In genomic region chr12:96516472-96517417, GRCh38 we compare ENCODE assay signal across 8 cellular contexts. TPM values are rescaled to one million over a fixed set of nuclear protein-coding genes. Genes with fewer than 3 reads are reported as not detected.
DNase-seq lines count a peak whose midpoint lies in the region; ATAC-seq and TF ChIP-seq lines count a peak whose summit lies in the region.

No MANE protein-coding gene starts in this region.

- intact Hi-C loops in head of caudate nucleus (cut with DNase I) (loop anchor here (5.0 to 10.0 kb wide), 2 partner anchors 312 to 454 kb away; no protein-coding TSS in a partner anchor), psoas muscle (cut with DNase I) (loop anchor here (2.0 to 10.0 kb wide), 4 partner anchors 112 to 599 kb away; partner anchors contain the start of gene CDK17 (in 1 of the 2))

- no peak overlapping the region for H3K4me3 Mint-ChIP-seq in GM23338

- H3K9me2 ChIP-seq in GM23338 (ENCODE audit: insufficient read depth) = no peaks in the 10 kb centered on the region

- H3K4me3 ChIP-seq in GM23338 (no peak overlapping the region), LNCaP clone FGC (ENCODE audit: low read depth, low read length) (no peak overlapping the region), psoas muscle (no peak overlapping the region)

- WGBS in psoas muscle, 3 donors = 37 to 40% (median 40%) methylated on average over 8 of the region's 8 CpGs

- H3K4me1 ChIP-seq in GM23338 (ENCODE audit: insufficient read depth) (peaks cover 12% of the 10 kb centered on the region), psoas muscle (no peaks in the 10 kb centered on the region)

- no peak overlapping the region for H3K27ac Mint-ChIP-seq in GM23338
- peak overlapping the region; percentile 68 to 81 for H3K27ac Mint-ChIP-seq in activated naive CD4-positive, alpha-beta T cell treated with anti-CD3 and anti-CD28 coated beads, Interleukin-2, amount 50 U/mL, for 72 hours

- peaks cover 17% of the 10 kb centered on the region for H3K4me1 Mint-ChIP-seq in GM23338

- H2AFZ ChIP-seq in GM23338 = no peak overlapping the region

- H3K36me3 Mint-ChIP-seq in GM23338 (ENCODE audit: low read depth) = no peaks in the 10 kb centered on the region
- no peaks in the 10 kb centered on the region for H3K36me3 Mint-ChIP-seq in activated naive CD4-positive, alpha-beta T cell treated with anti-CD3 and anti-CD28 coated beads, Interleukin-2, amount 50 U/mL, for 72 hours

- no peaks in the 10 kb centered on the region for H3F3A ChIP-seq in GM23338 (replicated peaks; ENCODE audit: low read depth)

- DNase-seq in GM03348 (ENCODE audit: low spot score) (peak; percentile 69), GM23338 (ENCODE audit: low spot score) (peak; percentile 86), LNCaP clone FGC (ENCODE audit: low read depth) (peak; percentile 62), head of caudate nucleus (peak; percentile 12 to 91 (median 81)), psoas muscle (peak; percentile 65 to 75), cerebellar nuclear complex (lab: John Stamatoyannopoulos, UW) (no peak)
- peak; percentile 70 to 79 for DNase-seq in activated naive CD4-positive, alpha-beta T cell treated with anti-CD3 and anti-CD28 coated beads, Interleukin-2, amount 50 U/mL, for 72 hours (ENCODE audit: low spot score in 2 of 2)

- no peaks in the 10 kb centered on the region for H3K9me3 Mint-ChIP-seq in GM23338
- no peaks in the 10 kb centered on the region for H3K9me3 Mint-ChIP-seq in activated naive CD4-positive, alpha-beta T cell treated with anti-CD3 and anti-CD28 coated beads, Interleukin-2, amount 50 U/mL, for 72 hours

- ATAC-seq in GM23338 (peak; percentile 55), SK-N-SH treated with all-trans-retinoic acid at 6 μM for 48 hours (peak; percentile 87), psoas muscle (peak in 1 of 4 donors; percentile 66)
- ATAC-seq in activated naive CD4-positive, alpha-beta T cell treated with anti-CD3 and anti-CD28 coated beads, Interleukin-2, amount 50 U/mL, for 72 hours = peak; percentile 87 to 88

- H3K36me3 ChIP-seq in GM23338 (ENCODE audit: insufficient read depth) (no peaks in the 10 kb centered on the region), psoas muscle (ENCODE audit: insufficient read depth in 1 of 2, low read depth in 1 of 2) (no peaks in the 10 kb centered on the region)

- H3K27ac ChIP-seq in GM23338 (ENCODE audit: low read depth) (no peak overlapping the region), psoas muscle (no peak overlapping the region)

- no peak overlapping the region for H3K4me2 ChIP-seq in GM23338

- H3K27me3 ChIP-seq in GM23338 (ENCODE audit: insufficient read depth) = no peaks in the 10 kb centered on the region
- H3K27me3 ChIP-seq in psoas muscle (ENCODE audit: insufficient read depth in 3 of 3, low read length in 2 of 3) = no peaks in the 10 kb centered on the region

- peaks cover 1% of the 10 kb centered on the region for H3K27me3 Mint-ChIP-seq in GM23338 (ENCODE audit: insufficient read depth, low read depth, poor library complexity)

- H4K20me1 ChIP-seq in GM23338 (replicated peaks; ENCODE audit: insufficient read depth) = no peaks in the 10 kb centered on the region

- TF ChIP-seq CTCF in GM23338 (conservative IDR thresholded peaks at IDR 0.05; ENCODE audit: low read depth in 2 of 2) (peak; percentile 76 to 82), LNCaP clone FGC (IDR thresholded peaks at IDR 0.05; ENCODE audit: control insufficient read depth, extremely low read depth, insufficient read depth) (peak; percentile 81), psoas muscle (IDR thresholded peaks at IDR 0.05) (peak; percentile 54)

- no peaks in the 10 kb centered on the region for H3K9me3 ChIP-seq in psoas muscle

- no peaks in the 10 kb centered on the region for H3K79me2 ChIP-seq in GM23338 (replicated peaks; ENCODE audit: insufficient read depth)

TF ChIP-seq in GM23338, 12 proteins besides CTCF, POLR2A, EP300 and RAD21 (continues in another document):
- TF ChIP-seq STAT1 (IDR thresholded peaks at IDR 0.05; ENCODE audit: unreplicated experiment) = no peak
- TF ChIP-seq POLR2AphosphoS5 (IDR thresholded peaks at IDR 0.05; ENCODE audit: low read depth) = no peak

TF ChIP-seq in SK-N-SH treated with all-trans-retinoic acid at 6 μM for 48 hours, 23 proteins besides CTCF, POLR2A, EP300 and RAD21:
- TF ChIP-seq PPARA (CRISPR knock-in tag; IDR thresholded peaks at IDR 0.05; ENCODE audit: borderline replicate concordance) (no peak), CSRNP3 (CRISPR knock-in tag; IDR thresholded peaks at IDR 0.05) (no peak), CREB5 (CRISPR knock-in tag; IDR thresholded peaks at IDR 0.05; ENCODE audit: low read depth) (no peak), ZNF565 (CRISPR knock-in tag; conservative IDR thresholded peaks at IDR 0.05; ENCODE audit: low read depth) (no peak), BACH2 (CRISPR knock-in tag; IDR thresholded peaks at IDR 0.05; ENCODE audit: borderline replicate concordance) (no peak), ZNF8 (CRISPR knock-in tag; IDR thresholded peaks at IDR 0.05) (no peak), GLIS3 (CRISPR knock-in tag; IDR thresholded peaks at IDR 0.05) (no peak), POU6F1 (CRISPR knock-in tag; IDR thresholded peaks at IDR 0.05; ENCODE audit: borderline replicate concordance, low read depth) (no peak), ZC3H10 (CRISPR knock-in tag; IDR thresholded peaks at IDR 0.05) (no peak), ZFP3 (CRISPR knock-in tag; IDR thresholded peaks at IDR 0.05) (no peak), TCF4 (CRISPR knock-in tag; IDR thresholded peaks at IDR 0.05; ENCODE audit: borderline replicate concordance) (no peak), SNAI2 (CRISPR knock-in tag; IDR thresholded peaks at IDR 0.05) (no peak), ESRRG (CRISPR knock-in tag; IDR thresholded peaks at IDR 0.05) (no peak), CSDC2 (CRISPR knock-in tag; IDR thresholded peaks at IDR 0.05) (no peak), ARNTL (CRISPR knock-in tag; IDR thresholded peaks at IDR 0.05; ENCODE audit: borderline replicate concordance, low read depth) (no peak), ZNF70 (CRISPR knock-in tag; IDR thresholded peaks at IDR 0.05) (no peak), PATZ1 (CRISPR knock-in tag; IDR thresholded peaks at IDR 0.05; ENCODE audit: borderline replicate concordance) (no peak), RARB (CRISPR knock-in tag; IDR thresholded peaks at IDR 0.05) (no peak), ISL1 (CRISPR knock-in tag; IDR thresholded peaks at IDR 0.05) (no peak)

RNA-seq across cellular contexts. Expression of gene CFAP54, which starts 27.4 kb away (rescaled TPM):
- total RNA-seq in GM23338 (2014; rRNA removed; shearing (Covaris generic)) = 0.07 and 0.70 TPM in 2 replicates
- polyA plus RNA-seq in GM23338 (2016; fragmentation: Nextera tagmentation; extraction: Ambion mirVana) (0.30 and 0.76 TPM in 2 replicates), psoas muscle (under 1 TPM in 2 of 3 donors, not detected in 1; 0.03 to 0.04 TPM)
- total RNA-seq in activated naive CD4-positive, alpha-beta T cell treated with anti-CD3 and anti-CD28 coated beads, Interleukin-2, amount 50 U/mL, for 72 hours = under 1 TPM; 0.30 to 0.31 TPM
- total RNA-seq in psoas muscle = under 1 TPM in 2 of 4 donors, not detected in 2; 0.13 to 0.14 TPM

Comparison
In these comparisons a context has a peak if more than half of its experiments do, and no peak if none do; other contexts are left out.
1. DNase-seq: peak in GM03348 (single experiment), GM23338 (single experiment), LNCaP clone FGC (single experiment), activated naive CD4-positive, alpha-beta T cell treated with anti-CD3 and anti-CD28 coated beads, Interleukin-2, amount 50 U/mL, for 72 hours (2 of 2), head of caudate nucleus (42 of 42) and psoas muscle (2 of 2); none in cerebellar nuclear complex (0 of 2).
2. Peak in every context shown above with its lines, with median percentiles within 50 percentile points of each other: CTCF ChIP-seq.